Comparison of ENCODE assay signal across 40 cellular contexts in the genomic region with DNA sequence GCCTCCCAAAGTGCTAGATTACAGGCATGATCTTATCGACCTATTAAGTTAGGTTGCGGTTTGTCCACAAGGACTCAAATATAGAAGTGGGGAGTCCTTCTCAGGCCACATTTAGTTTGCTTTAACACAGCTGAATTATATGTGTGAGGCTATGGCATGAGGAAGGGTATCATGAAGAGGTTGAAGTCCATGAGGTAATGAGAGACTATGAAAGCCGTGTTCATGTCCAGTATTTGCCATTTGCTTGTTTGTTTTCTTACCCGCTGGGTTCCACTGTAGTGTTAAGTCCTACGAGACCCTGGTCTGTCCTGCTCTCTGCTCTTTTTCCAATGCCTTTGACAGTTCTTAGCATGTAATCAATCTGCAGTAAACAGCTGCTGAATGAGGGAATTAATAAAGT.
"Had no signal": no experiment of that assay in that cellular context is flagged by ENCODE, and none has a peak within 500 bp of the region (broad histone marks: within the 10 kb centered on the region; RNA-seq: fewer than 3 reads in every experiment).

No MANE protein-coding gene starts in this region.

- H3K4me3 ChIP-seq: adrenal gland, ascending aorta, body of pancreas, breast epithelium, cardiac muscle cell had no signal

- ATAC-seq: activated naive CD4-positive, alpha-beta T cell treated with anti-CD3 and anti-CD28 coated beads, Interleukin-2, amount 50 U/mL, for 72 hours; activated naive CD8-positive, alpha-beta T cell treated with anti-CD3 and anti-CD28 coated beads, Interleukin-2, amount 50 U/mL, for 24 hours; activated T-cell treated with anti-CD3 and anti-CD28 coated beads, Interleukin-2, amount 50 U/mL, for 4 hours; activated T-cell treated with anti-CD3 and anti-CD28 coated beads, Interleukin-2, amount 50 U/mL, for 72 hours; activated T-helper 17 cell treated with anti-CD3 and anti-CD28 coated beads, Interleukin-2, amount 50 U/mL, for 72 hours; body of pancreas had no signal

- H3K27ac ChIP-seq: adrenal gland, ascending aorta, body of pancreas, brain microvascular endothelial cell, breast epithelium, cardiac muscle cell had no signal

- H3K9me3 Mint-ChIP-seq: activated naive CD8-positive, alpha-beta T cell treated with anti-CD3 and anti-CD28 coated beads, Interleukin-2, amount 50 U/mL, for 24 hours; brain had no signal

- H3K4me1 ChIP-seq: adrenal gland, ascending aorta, body of pancreas, breast epithelium had no signal

- H3K27me3 Mint-ChIP-seq: activated naive CD4-positive, alpha-beta T cell treated with anti-CD3 and anti-CD28 coated beads, Interleukin-2, amount 10 ng/mL, durations not matched to agents 7 days and 5 days; activated naive CD4-positive, alpha-beta T cell treated with anti-CD3 and anti-CD28 coated beads, Interleukin-2, amount 50 U/mL, for 24 hours; activated naive CD8-positive, alpha-beta T cell; activated naive CD8-positive, alpha-beta T cell treated with anti-CD3 and anti-CD28 coated beads for 36 hours; activated naive CD8-positive, alpha-beta T cell treated with anti-CD3 and anti-CD28 coated beads, Interleukin-2, amount 10 ng/mL, durations not matched to agents 7 days and 5 days; activated naive CD8-positive, alpha-beta T cell treated with anti-CD3 and anti-CD28 coated beads, Interleukin-2, amount 50 U/mL, for 24 hours; activated T-cell treated with anti-CD3 and anti-CD28 coated beads, Interleukin-2, amount 50 U/mL, for 24 hours; activated T-helper 17 cell treated with anti-CD3 and anti-CD28 coated beads, Interleukin-2, amount 50 U/mL, for 72 hours; brain; central memory CD8-positive, alpha-beta T cell had no signal

- DNase-seq: activated effector memory CD4-positive, alpha-beta T cell treated with anti-CD3 and anti-CD28 coated beads, Interleukin-2, amount 50 U/mL, for 16 hours; activated effector memory CD4-positive, alpha-beta T cell treated with Interleukin-2 at 50 U/mL for 16 hours; activated gamma-delta T cell; activated gamma-delta T cell treated with Interleukin-2 at 50 U/mL for 16 hours; activated naive CD4-positive, alpha-beta T cell; activated naive CD4-positive, alpha-beta T cell treated with anti-CD3 and anti-CD28 coated beads for 36 hours; activated naive CD4-positive, alpha-beta T cell treated with anti-CD3 and anti-CD28 coated beads, Interleukin-2, amount 10 ng/mL, durations not matched to agents 7 days and 5 days; activated naive CD4-positive, alpha-beta T cell treated with anti-CD3 and anti-CD28 coated beads, Interleukin-2, amount 50 U/mL, for 16 hours; activated naive CD4-positive, alpha-beta T cell treated with Interleukin-2 at 50 U/mL for 16 hours; activated naive CD8-positive, alpha-beta T cell treated with anti-CD3 and anti-CD28 coated beads for 36 hours; activated naive CD8-positive, alpha-beta T cell treated with anti-CD3 and anti-CD28 coated beads, Interleukin-2, amount 10 ng/mL, durations not matched to agents 7 days and 5 days; activated naive CD8-positive, alpha-beta T cell treated with anti-CD3 and anti-CD28 coated beads, Interleukin-2, amount 50 U/mL, for 24 hours; activated T-cell treated with anti-CD3 and anti-CD28 coated beads, Interleukin-2, amount 50 U/mL, for 1 hour; activated T-cell treated with anti-CD3 and anti-CD28 coated beads, Interleukin-2, amount 50 U/mL, for 24 hours; activated T-cell treated with anti-CD3 and anti-CD28 coated beads, Interleukin-2, amount 50 U/mL, for 4 hours; activated T-cell treated with anti-CD3 and anti-CD28 coated beads, Interleukin-2, amount 50 U/mL, for 48 hours; activated T-cell treated with anti-CD3 and anti-CD28 coated beads, Interleukin-2, amount 50 U/mL, for 72 hours; adrenal gland; amniotic stem cell; amygdala; anterior cingulate cortex; aorta; body of pancreas; brain microvascular endothelial cell; caudate nucleus; central memory CD4-positive, alpha-beta T cell; cerebellar nuclear complex had no signal

- H3K36me3 Mint-ChIP-seq: activated naive CD4-positive, alpha-beta T cell treated with anti-CD3 and anti-CD28 coated beads, Interleukin-2, amount 10 ng/mL, durations not matched to agents 7 days and 5 days; activated naive CD4-positive, alpha-beta T cell treated with anti-CD3 and anti-CD28 coated beads, Interleukin-2, amount 50 U/mL, for 24 hours; activated naive CD8-positive, alpha-beta T cell; activated naive CD8-positive, alpha-beta T cell treated with anti-CD3 and anti-CD28 coated beads for 36 hours; activated naive CD8-positive, alpha-beta T cell treated with anti-CD3 and anti-CD28 coated beads, Interleukin-2, amount 10 ng/mL, durations not matched to agents 7 days and 5 days; brain had no signal

- H3K36me3 ChIP-seq: adrenal gland, ascending aorta, brain microvascular endothelial cell, breast epithelium, cardiac muscle cell had no signal

- H3K4me1 Mint-ChIP-seq: activated naive CD4-positive, alpha-beta T cell treated with anti-CD3 and anti-CD28 coated beads, Interleukin-2, amount 10 ng/mL, durations not matched to agents 7 days and 5 days; activated naive CD4-positive, alpha-beta T cell treated with anti-CD3 and anti-CD28 coated beads, Interleukin-2, amount 50 U/mL, for 24 hours; activated naive CD8-positive, alpha-beta T cell treated with anti-CD3 and anti-CD28 coated beads for 36 hours; activated naive CD8-positive, alpha-beta T cell treated with anti-CD3 and anti-CD28 coated beads, Interleukin-2, amount 10 ng/mL, durations not matched to agents 7 days and 5 days; activated naive CD8-positive, alpha-beta T cell treated with anti-CD3 and anti-CD28 coated beads, Interleukin-2, amount 50 U/mL, for 24 hours; activated T-helper 17 cell treated with anti-CD3 and anti-CD28 coated beads, Interleukin-2, amount 50 U/mL, for 72 hours; brain; central memory CD8-positive, alpha-beta T cell had no signal

- H3K9me3 ChIP-seq: ascending aorta, body of pancreas, breast epithelium had no signal

- FAIRE-seq: astrocyte, bronchial epithelial cell had no signal

- H3K27ac Mint-ChIP-seq: activated naive CD4-positive, alpha-beta T cell treated with anti-CD3 and anti-CD28 coated beads for 36 hours; activated naive CD4-positive, alpha-beta T cell treated with anti-CD3 and anti-CD28 coated beads, Interleukin-2, amount 10 ng/mL, durations not matched to agents 7 days and 5 days; activated naive CD4-positive, alpha-beta T cell treated with anti-CD3 and anti-CD28 coated beads, Interleukin-2, amount 50 U/mL, for 24 hours; activated naive CD4-positive, alpha-beta T cell treated with anti-CD3 and anti-CD28 coated beads, Interleukin-2, amount 50 U/mL, for 72 hours; activated naive CD8-positive, alpha-beta T cell; activated naive CD8-positive, alpha-beta T cell treated with anti-CD3 and anti-CD28 coated beads for 36 hours; activated naive CD8-positive, alpha-beta T cell treated with anti-CD3 and anti-CD28 coated beads, Interleukin-2, amount 10 ng/mL, durations not matched to agents 7 days and 5 days; activated naive CD8-positive, alpha-beta T cell treated with anti-CD3 and anti-CD28 coated beads, Interleukin-2, amount 50 U/mL, for 24 hours; activated T-cell treated with anti-CD3 and anti-CD28 coated beads, Interleukin-2, amount 50 U/mL, for 24 hours; activated T-cell treated with anti-CD3 and anti-CD28 coated beads, Interleukin-2, amount 50 U/mL, for 72 hours; activated T-helper 1 cell treated with anti-CD3 and anti-CD28 coated beads, Interleukin-12 subunit alpha, Interleukin-12 subunit beta, Interleukin-2, Interleukin-4 antibody, amounts not matched to agents 30 ng/mL and 10 ng/mL and 1 ng/mL, durations not matched to agents 14 hours and 24 hours and 36 hours; activated T-helper 17 cell treated with anti-CD3 and anti-CD28 coated beads, Interleukin-2, amount 50 U/mL, for 72 hours; activated T-helper 2 cell treated with anti-CD3 and anti-CD28 coated beads, Interferon-gamma antibody, Interleukin-2, Interleukin-4, amounts not matched to agents 10 μg/mL and 5 μg/mL and 100 μg/mL, durations not matched to agents 14 hours and 24 hours and 36 hours; brain had no signal

- H3K27me3 ChIP-seq: adrenal gland, ascending aorta, body of pancreas, brain microvascular endothelial cell, breast epithelium, cardiac muscle cell had no signal

- H3K4me3 Mint-ChIP-seq: activated naive CD4-positive, alpha-beta T cell treated with anti-CD3 and anti-CD28 coated beads for 36 hours; activated naive CD4-positive, alpha-beta T cell treated with anti-CD3 and anti-CD28 coated beads, Interleukin-2, amount 10 ng/mL, durations not matched to agents 7 days and 5 days; activated naive CD4-positive, alpha-beta T cell treated with anti-CD3 and anti-CD28 coated beads, Interleukin-2, amount 50 U/mL, for 24 hours; activated naive CD8-positive, alpha-beta T cell; activated naive CD8-positive, alpha-beta T cell treated with anti-CD3 and anti-CD28 coated beads for 36 hours; activated naive CD8-positive, alpha-beta T cell treated with anti-CD3 and anti-CD28 coated beads, Interleukin-2, amount 10 ng/mL, durations not matched to agents 7 days and 5 days; activated naive CD8-positive, alpha-beta T cell treated with anti-CD3 and anti-CD28 coated beads, Interleukin-2, amount 50 U/mL, for 24 hours; activated T-cell treated with anti-CD3 and anti-CD28 coated beads, Interleukin-2, amount 50 U/mL, for 24 hours; activated T-cell treated with anti-CD3 and anti-CD28 coated beads, Interleukin-2, amount 50 U/mL, for 4 hours; activated T-cell treated with anti-CD3 and anti-CD28 coated beads, Interleukin-2, amount 50 U/mL, for 72 hours; activated T-helper 1 cell treated with anti-CD3 and anti-CD28 coated beads, Interleukin-12 subunit alpha, Interleukin-12 subunit beta, Interleukin-2, Interleukin-4 antibody, amounts not matched to agents 30 ng/mL and 10 ng/mL and 1 ng/mL, durations not matched to agents 14 hours and 24 hours and 36 hours; activated T-helper 17 cell treated with anti-CD3 and anti-CD28 coated beads, Interleukin-2, amount 50 U/mL, for 72 hours; brain; central memory CD8-positive, alpha-beta T cell had no signal
